ENCODE assay signal across 1 cellular context in genomic region chr7:133121175-133121844, GRCh38.
TF ChIP-seq lines count a peak whose summit lies in the region.

No MANE protein-coding gene starts in this region.

TF ChIP-seq in K562, 482 proteins besides CTCF, POLR2A, EP300 and RAD21 (continued from another document and continues in another):
- TF ChIP-seq JUN (IDR thresholded peaks at IDR 0.05; ENCODE audit: borderline replicate concordance, low read depth, low read length), result 0 out of 2 replicates have a peak, but pooled peaks have one; percentile 15
- TF ChIP-seq JUN (CRISPR knock-in tag; IDR thresholded peaks at IDR 0.05; ENCODE audit: borderline replicate concordance), result no peak
- no peak for TF ChIP-seq CEBPG (CRISPR knock-in tag; IDR thresholded peaks at IDR 0.05)
- TF ChIP-seq CEBPG (tag; conservative IDR thresholded peaks at IDR 0.05 in 1 of 2, IDR thresholded peaks at IDR 0.05 in 1 of 2), result peak in 1 of 2 experiments; percentile 20; a peak in 1 of 4 replicates
- TF ChIP-seq NRF1 (conservative IDR thresholded peaks at IDR 0.05 in 1 of 2, IDR thresholded peaks at IDR 0.05 in 1 of 2), result peak; percentile 51 to 54; a peak in 3 of 4 replicates
- peak; percentile 59 for TF ChIP-seq TCF3 (CRISPR knock-in tag; IDR thresholded peaks at IDR 0.05)
- 0 out of 2 replicates have a peak, but pooled peaks have one; percentile 2 for TF ChIP-seq ZFP1 (CRISPR knock-in tag; IDR thresholded peaks at IDR 0.05)
- no peak for TF ChIP-seq NR2C2 (CRISPR knock-in tag; IDR thresholded peaks at IDR 0.05)
- TF ChIP-seq NR2C2 (tag; IDR thresholded peaks at IDR 0.05), result peak; percentile 36; the same call in 1 of the 2 replicates
- TF ChIP-seq, protein P1, sequence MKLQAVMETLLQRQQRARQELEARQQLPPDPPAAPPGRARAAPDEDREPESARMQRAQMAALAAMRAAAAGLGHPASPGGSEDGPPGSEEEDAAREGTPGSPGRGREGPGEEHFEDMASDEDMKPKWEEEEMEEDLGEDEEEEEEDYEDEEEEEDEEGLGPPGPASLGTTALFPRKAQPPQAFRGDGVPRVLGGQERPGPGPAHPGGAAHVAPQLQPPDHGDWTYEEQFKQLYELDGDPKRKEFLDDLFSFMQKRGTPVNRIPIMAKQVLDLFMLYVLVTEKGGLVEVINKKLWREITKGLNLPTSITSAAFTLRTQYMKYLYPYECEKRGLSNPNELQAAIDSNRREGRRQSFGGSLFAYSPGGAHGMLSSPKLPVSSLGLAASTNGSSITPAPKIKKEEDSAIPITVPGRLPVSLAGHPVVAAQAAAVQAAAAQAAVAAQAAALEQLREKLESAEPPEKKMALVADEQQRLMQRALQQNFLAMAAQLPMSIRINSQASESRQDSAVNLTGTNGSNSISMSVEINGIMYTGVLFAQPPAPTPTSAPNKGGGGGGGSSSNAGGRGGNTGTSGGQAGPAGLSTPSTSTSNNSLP (IDR thresholded peaks at IDR 0.05; ENCODE audit: borderline replicate concordance, low read depth, low read length), result 0 out of 2 replicates have a peak, but pooled peaks have one; percentile 37
- peak; percentile 27 for TF ChIP-seq HMGN3 (IDR thresholded peaks at IDR 0.05; ENCODE audit: borderline replicate concordance, extremely low read depth, insufficient read length, low read depth, low read length)
- peak; percentile 88 for TF ChIP-seq MEIS2 (IDR thresholded peaks at IDR 0.05; ENCODE audit: partially characterized antibody)
- TF ChIP-seq, protein P2, sequence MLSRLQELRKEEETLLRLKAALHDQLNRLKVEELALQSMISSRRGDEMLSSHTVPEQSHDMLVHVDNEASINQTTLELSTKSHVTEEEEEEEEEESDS (CRISPR knock-in tag; IDR thresholded peaks at IDR 0.05), result no peak
- peak; percentile 46 for TF ChIP-seq VEZF1 (CRISPR knock-in tag; IDR thresholded peaks at IDR 0.05)
- peak; percentile 77 for TF ChIP-seq TEAD4 (IDR thresholded peaks at IDR 0.05; ENCODE audit: low read length)
- TF ChIP-seq TEAD4 (CRISPR knock-in tag; IDR thresholded peaks at IDR 0.05; ENCODE audit: borderline replicate concordance), result no peak
- peak; percentile 11; the same call in 1 of the 2 replicates for TF ChIP-seq ELF1 (tag; IDR thresholded peaks at IDR 0.05)
- peak in 1 of 2 experiments; percentile 69; a peak in 1 of 4 replicates for TF ChIP-seq RCOR1 (IDR thresholded peaks at IDR 0.05; ENCODE audit: borderline replicate concordance in 1 of 2, low read depth in 2 of 2, low read length in 2 of 2)
- TF ChIP-seq CXXC5 (CRISPR knock-in tag; IDR thresholded peaks at IDR 0.05), result peak; percentile 45; the same call in 1 of the 2 replicates
- 0 out of 4 replicates have a peak, but pooled peaks of 1 of the 2 experiments have one; percentile 13 for TF ChIP-seq KDM1A (IDR thresholded peaks at IDR 0.05)
- 0 out of 2 replicates have a peak, but pooled peaks have one; percentile 26 for TF ChIP-seq ZEB2 (IDR thresholded peaks at IDR 0.05)
- TF ChIP-seq MTA2 (IDR thresholded peaks at IDR 0.05; ENCODE audit: low read depth), result peak; percentile 45
- TF ChIP-seq ARID1B (IDR thresholded peaks at IDR 0.05), result peak; percentile 87
- 0 out of 2 replicates have a peak, but pooled peaks have one; percentile 20 for TF ChIP-seq ZNF584 (CRISPR knock-in tag; IDR thresholded peaks at IDR 0.05; ENCODE audit: low read depth)
- TF ChIP-seq MEF2A (IDR thresholded peaks at IDR 0.05; ENCODE audit: control insufficient read depth, low read depth, low read length), result no peak
- no peak for TF ChIP-seq SMARCA5 (IDR thresholded peaks at IDR 0.05)
- TF ChIP-seq TAL1 (IDR thresholded peaks at IDR 0.05), result peak; percentile 79
- 0 out of 2 replicates have a peak, but pooled peaks have one; percentile 18 for TF ChIP-seq ELF4 (CRISPR knock-in tag; IDR thresholded peaks at IDR 0.05)
- TF ChIP-seq ETV1 (tag; conservative IDR thresholded peaks at IDR 0.05; ENCODE audit: low read depth), result peak; percentile 64
- no peak for TF ChIP-seq ZNF384 (IDR thresholded peaks at IDR 0.05; ENCODE audit: low read depth, low read length)
- peak; percentile 71 for TF ChIP-seq GABPA (tag; conservative IDR thresholded peaks at IDR 0.05; ENCODE audit: low read depth)
- TF ChIP-seq ETV5 (CRISPR knock-in tag; IDR thresholded peaks at IDR 0.05; ENCODE audit: low read depth), result peak; percentile 51; the same call in 1 of the 2 replicates
- no peak for TF ChIP-seq NR4A1 (CRISPR knock-in tag; IDR thresholded peaks at IDR 0.05)
- 0 out of 2 replicates have a peak, but pooled peaks have one; percentile 41 for TF ChIP-seq NR4A1 (tag; IDR thresholded peaks at IDR 0.05)
- no peak for TF ChIP-seq ZNF347 (CRISPR knock-in tag; IDR thresholded peaks at IDR 0.05; ENCODE audit: low read depth)
- TF ChIP-seq NFIC (IDR thresholded peaks at IDR 0.05), result peak; percentile 43; the same call in 1 of the 2 replicates
- 0 out of 2 replicates have a peak, but pooled peaks have one; percentile 18 for TF ChIP-seq RNF2 (IDR thresholded peaks at IDR 0.05)
- no peak for TF ChIP-seq SUPT5H (IDR thresholded peaks at IDR 0.05)
- TF ChIP-seq, protein P3, sequence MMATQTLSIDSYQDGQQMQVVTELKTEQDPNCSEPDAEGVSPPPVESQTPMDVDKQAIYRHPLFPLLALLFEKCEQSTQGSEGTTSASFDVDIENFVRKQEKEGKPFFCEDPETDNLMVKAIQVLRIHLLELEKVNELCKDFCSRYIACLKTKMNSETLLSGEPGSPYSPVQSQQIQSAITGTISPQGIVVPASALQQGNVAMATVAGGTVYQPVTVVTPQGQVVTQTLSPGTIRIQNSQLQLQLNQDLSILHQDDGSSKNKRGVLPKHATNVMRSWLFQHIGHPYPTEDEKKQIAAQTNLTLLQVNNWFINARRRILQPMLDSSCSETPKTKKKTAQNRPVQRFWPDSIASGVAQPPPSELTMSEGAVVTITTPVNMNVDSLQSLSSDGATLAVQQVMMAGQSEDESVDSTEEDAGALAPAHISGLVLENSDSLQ (IDR thresholded peaks at IDR 0.05), result peak; percentile 49; the same call in 1 of the 2 replicates
- TF ChIP-seq FOXM1 (IDR thresholded peaks at IDR 0.05; ENCODE audit: low read depth), result peak; percentile 23; the same call in 1 of the 2 replicates
- TF ChIP-seq FOXM1 (CRISPR knock-in tag; IDR thresholded peaks at IDR 0.05; ENCODE audit: low read depth), result no peak
- no peak for TF ChIP-seq SAFB2 (IDR thresholded peaks at IDR 0.05; ENCODE audit: borderline replicate concordance, low read depth, low read length, severe bottlenecking)
- TF ChIP-seq POLR2AphosphoS5 (IDR thresholded peaks at IDR 0.05; ENCODE audit: control insufficient read depth, insufficient read depth, low read depth, low read length), result peak; percentile 46; the same call in 1 of the 2 replicates
- TF ChIP-seq SMAD4 (CRISPR knock-in tag; conservative IDR thresholded peaks at IDR 0.05), result peak; percentile 50
- no peak for TF ChIP-seq ZNF76 (CRISPR knock-in tag; IDR thresholded peaks at IDR 0.05; ENCODE audit: borderline replicate concordance)
- peak; percentile 62; the same call in 1 of the 2 replicates for TF ChIP-seq ZKSCAN8 (CRISPR knock-in tag; IDR thresholded peaks at IDR 0.05)
- no peak for TF ChIP-seq ZNF57 (CRISPR knock-in tag; IDR thresholded peaks at IDR 0.05)
- peak; percentile 20; the same call in 1 of the 2 replicates for TF ChIP-seq ZNF830 (CRISPR knock-in tag; IDR thresholded peaks at IDR 0.05)
- TF ChIP-seq EHMT2 (IDR thresholded peaks at IDR 0.05), result peak; percentile 56; the same call in 1 of the 2 replicates
- TF ChIP-seq, protein P4, sequence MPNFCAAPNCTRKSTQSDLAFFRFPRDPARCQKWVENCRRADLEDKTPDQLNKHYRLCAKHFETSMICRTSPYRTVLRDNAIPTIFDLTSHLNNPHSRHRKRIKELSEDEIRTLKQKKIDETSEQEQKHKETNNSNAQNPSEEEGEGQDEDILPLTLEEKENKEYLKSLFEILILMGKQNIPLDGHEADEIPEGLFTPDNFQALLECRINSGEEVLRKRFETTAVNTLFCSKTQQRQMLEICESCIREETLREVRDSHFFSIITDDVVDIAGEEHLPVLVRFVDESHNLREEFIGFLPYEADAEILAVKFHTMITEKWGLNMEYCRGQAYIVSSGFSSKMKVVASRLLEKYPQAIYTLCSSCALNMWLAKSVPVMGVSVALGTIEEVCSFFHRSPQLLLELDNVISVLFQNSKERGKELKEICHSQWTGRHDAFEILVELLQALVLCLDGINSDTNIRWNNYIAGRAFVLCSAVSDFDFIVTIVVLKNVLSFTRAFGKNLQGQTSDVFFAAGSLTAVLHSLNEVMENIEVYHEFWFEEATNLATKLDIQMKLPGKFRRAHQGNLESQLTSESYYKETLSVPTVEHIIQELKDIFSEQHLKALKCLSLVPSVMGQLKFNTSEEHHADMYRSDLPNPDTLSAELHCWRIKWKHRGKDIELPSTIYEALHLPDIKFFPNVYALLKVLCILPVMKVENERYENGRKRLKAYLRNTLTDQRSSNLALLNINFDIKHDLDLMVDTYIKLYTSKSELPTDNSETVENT (CRISPR knock-in tag; IDR thresholded peaks at IDR 0.05), result no peak
- TF ChIP-seq KDM5B (IDR thresholded peaks at IDR 0.05; ENCODE audit: insufficient replicate concordance, low read depth, low read length), result no peak
- TF ChIP-seq CTBP1 (IDR thresholded peaks at IDR 0.05; ENCODE audit: borderline replicate concordance), result peak; percentile 54; the same call in 1 of the 2 replicates
- TF ChIP-seq JUND (IDR thresholded peaks at IDR 0.05; ENCODE audit: borderline replicate concordance, low read depth, low read length), result no peak; the same call in 1 of the 2 replicates
- TF ChIP-seq JUND (tag; IDR thresholded peaks at IDR 0.05; ENCODE audit: borderline replicate concordance, low read depth, low read length), result 0 out of 3 replicates have a peak, but pooled peaks have one; percentile 23
- no peak for TF ChIP-seq MTA1 (IDR thresholded peaks at IDR 0.05; ENCODE audit: borderline replicate concordance)
- TF ChIP-seq NFE2L1 (tag; IDR thresholded peaks at IDR 0.05; ENCODE audit: borderline replicate concordance, low read depth), result no peak
- TF ChIP-seq MITF (IDR thresholded peaks at IDR 0.05), result no peak
- peak in 1 of 3 experiments; percentile 38; a peak in 1 of 6 replicates for TF ChIP-seq ZBTB11 (CRISPR knock-in tag; IDR thresholded peaks at IDR 0.05)
- TF ChIP-seq BRCA1 (IDR thresholded peaks at IDR 0.05), result no peak
- no peak for TF ChIP-seq BRCA1 (CRISPR knock-in tag; IDR thresholded peaks at IDR 0.05)
- TF ChIP-seq NCOR1 (IDR thresholded peaks at IDR 0.05), result peak; percentile 74
- peak; percentile 29; the same call in 1 of the 2 replicates for TF ChIP-seq PML (IDR thresholded peaks at IDR 0.05; ENCODE audit: low read length)
- TF ChIP-seq DIDO1 (tag; IDR thresholded peaks at IDR 0.05; ENCODE audit: low read depth), result 0 out of 2 replicates have a peak, but pooled peaks have one; percentile 48
- TF ChIP-seq ZNF12 (CRISPR knock-in tag; IDR thresholded peaks at IDR 0.05), result no peak
- peak; percentile 81 for TF ChIP-seq CBFA2T2 (conservative IDR thresholded peaks at IDR 0.05)
- TF ChIP-seq, protein P5, sequence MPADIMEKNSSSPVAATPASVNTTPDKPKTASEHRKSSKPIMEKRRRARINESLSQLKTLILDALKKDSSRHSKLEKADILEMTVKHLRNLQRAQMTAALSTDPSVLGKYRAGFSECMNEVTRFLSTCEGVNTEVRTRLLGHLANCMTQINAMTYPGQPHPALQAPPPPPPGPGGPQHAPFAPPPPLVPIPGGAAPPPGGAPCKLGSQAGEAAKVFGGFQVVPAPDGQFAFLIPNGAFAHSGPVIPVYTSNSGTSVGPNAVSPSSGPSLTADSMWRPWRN (IDR thresholded peaks at IDR 0.05; ENCODE audit: low read depth), result 0 out of 2 replicates have a peak, but pooled peaks have one; percentile 19
- TF ChIP-seq SMARCE1 (IDR thresholded peaks at IDR 0.05), result peak; percentile 55; the same call in 1 of the 2 replicates
- peak; percentile 59 for TF ChIP-seq EGR1 (conservative IDR thresholded peaks at IDR 0.05)
- TF ChIP-seq NR2C1 (IDR thresholded peaks at IDR 0.05), result no peak
- peak; percentile 26; the same call in 1 of the 2 replicates for TF ChIP-seq NR2C1 (tag; IDR thresholded peaks at IDR 0.05)
